Comparison of ENCODE assay signal across 15 cellular contexts in the genomic region with DNA sequence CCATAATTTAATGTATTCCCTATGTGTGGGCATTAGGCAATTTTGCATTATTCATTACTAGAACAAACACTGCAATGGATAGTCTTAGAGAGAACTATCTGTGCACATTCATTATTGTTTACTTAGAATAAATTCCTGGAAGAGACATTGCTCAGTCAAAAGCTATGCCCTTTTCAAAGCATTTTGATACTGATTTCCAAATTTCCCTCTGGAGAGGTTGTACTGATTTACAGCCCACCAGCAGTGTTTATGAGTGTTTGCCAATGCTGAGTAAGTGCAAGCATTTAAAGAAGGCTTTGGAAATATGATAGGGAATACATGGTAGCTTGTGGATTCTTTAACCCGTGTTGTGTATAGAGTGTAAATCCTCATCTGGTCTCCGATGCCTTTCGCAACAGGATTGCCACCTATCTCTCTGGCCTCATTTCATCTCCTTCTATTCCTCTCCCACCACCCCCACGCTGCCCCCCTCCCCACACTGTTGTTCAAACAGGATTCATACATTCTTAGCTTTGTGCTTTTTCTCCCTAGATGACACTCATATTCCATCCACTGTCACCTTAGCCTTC. TPM values are rescaled to one million over a fixed set of nuclear protein-coding genes. Genes with fewer than 3 reads are reported as not detected.
DNase-seq lines count a peak whose midpoint lies in the region; ATAC-seq and TF ChIP-seq lines count a peak whose summit lies in the region.
"Had no signal": no experiment of that assay in that cellular context is flagged by ENCODE, and none has a peak within 500 bp of the region (broad histone marks: within the 10 kb centered on the region; RNA-seq: fewer than 3 reads in every experiment).

No MANE protein-coding gene starts in this region.

- no peaks in the 10 kb centered on the region for H3K9me2 ChIP-seq in hepatocyte (replicated peaks; ENCODE audit: insufficient read depth)

- peaks cover 70% of the 10 kb centered on the region for H3K4me1 ChIP-seq in SJSA1 (replicated peaks)
- peaks cover 49% of the 10 kb centered on the region for H3K4me1 ChIP-seq in hepatocyte (ENCODE audit: insufficient read depth)
- peaks cover 7 to 58% (median 27%) of the 10 kb centered on the region in 4 donors for H3K4me1 ChIP-seq in transverse colon

- no peaks in the 10 kb centered on the region for H3K9me3 ChIP-seq in SJSA1 (replicated peaks)
- no peaks in the 10 kb centered on the region for H3K9me3 ChIP-seq in hepatocyte (ENCODE audit: low read depth)
- H3K9me3 ChIP-seq in transverse colon = no peaks in the 10 kb centered on the region

- H3K4me2 ChIP-seq in hepatocyte = peak overlapping the region; percentile 52

- H4K20me1 ChIP-seq in hepatocyte (ENCODE audit: insufficient read depth, poor library complexity, severe bottlenecking) = no peaks in the 10 kb centered on the region

- intact Hi-C loops in transverse colon (cut with DNase I; ENCODE audit: low total_unique reads) = no loop called here

- H3K27me3 ChIP-seq in SJSA1 (replicated peaks) (no peaks in the 10 kb centered on the region), hepatocyte (no peaks in the 10 kb centered on the region), transverse colon (no peaks in the 10 kb centered on the region)

- no peak overlapping the region for H2AFZ ChIP-seq in hepatocyte

- 25% methylated on average over 4 of the region's 4 CpGs for WGBS in hepatocyte (ENCODE audit: low lambda C conversion rate, missing lambda C conversion rate)
- 38 to 71% methylated on average over 2 to 4 of the region's 4 CpGs for WGBS in transverse colon (ENCODE audit: low coverage in 1 of 2), 2 donors

- H3K36me3 ChIP-seq in SJSA1 (no peaks in the 10 kb centered on the region), hepatocyte (replicated peaks; ENCODE audit: insufficient read depth, low read depth) (no peaks in the 10 kb centered on the region), transverse colon (no peaks in the 10 kb centered on the region)

- no peak for ATAC-seq in GM18907 (IDR thresholded peaks at IDR 0.05; ENCODE audit: unreplicated experiment)
- ATAC-seq: naive thymus-derived CD8-positive, alpha-beta T cell; stimulated activated memory B cell treated with anti-CD40 and anti-IgM and Interleukin-4, amounts not matched to agents 10 μg/mL and 1 μg/mL and 100 μg/mL, for 72 hours had no signal

- DNase-seq in DMS 273 (lab: John Stamatoyannopoulos, UW; ENCODE audit: unreplicated experiment) (peak; percentile 21), DMS 273 treated with DMSO at 0.1 percent for 48 hours (lab: John Stamatoyannopoulos, UW) (no peak), SJSA1 (ENCODE audit: low read depth in 1 of 2, low spot score in 2 of 2) (peak; percentile 66 to 84), hepatocyte (ENCODE audit: low spot score) (peak; percentile 40), transverse colon (no peak), DMS79 treated with DMSO at 0.1 percent for 48 hours (lab: John Stamatoyannopoulos, UW) (no peak), iPS-NIHi11 (ENCODE audit: low spot score) (no peak)
- DNase-seq: activated gamma-delta T cell; naive thymus-derived CD8-positive, alpha-beta T cell; NCI-H1694 treated with DMSO at 0.1 percent for 48 hours; Right ventricle myocardium superior; stimulated activated CD4-positive, alpha-beta T cell treated with anti-CD3 and anti-CD28 coated beads, Interleukin-15, amount 100 ng/mL, for 24 hours had no signal

- in situ Hi-C loops in transverse colon (cut with MboI; ENCODE audit: low pct_ligation_motif_present in 1 of 4, low pct_unique_long_range_greater_than_20kb in 1 of 4, low sequenced_read_pairs in 3 of 4) = no loop called here

- TF ChIP-seq POLR2A in transverse colon (IDR thresholded peaks at IDR 0.05) = no peak

- TF ChIP-seq EP300 in transverse colon (IDR thresholded peaks at IDR 0.05; ENCODE audit: low read depth) = no peak

- TF ChIP-seq CTCF in hepatocyte (IDR thresholded peaks at IDR 0.05; ENCODE audit: poor library complexity) (no peak), transverse colon (IDR thresholded peaks at IDR 0.05) (no peak)

- no peaks in the 10 kb centered on the region for H3K79me2 ChIP-seq in hepatocyte

- peak overlapping the region; percentile 77 for H3K27ac ChIP-seq in SJSA1
- peak overlapping the region; percentile 66 for H3K27ac ChIP-seq in hepatocyte
- H3K27ac ChIP-seq in transverse colon = peak overlapping the region; percentile 58 to 75 (median 61)
- H3K27ac ChIP-seq: 22Rv1 had no signal

- no peak overlapping the region for H3K4me3 ChIP-seq in SJSA1
- no peak overlapping the region for H3K4me3 ChIP-seq in hepatocyte
- no peak overlapping the region for H3K4me3 ChIP-seq in transverse colon

RNA-seq across cellular contexts. Expression of a gene that starts 33.4 kb away (rescaled TPM):
- total RNA-seq in SJSA1 (2014; rRNA removed; shearing (Covaris generic)) = 46.9 and 51.2 TPM in 2 replicates
- total RNA-seq in hepatocyte (29.5 and 34.7 TPM in 2 replicates), transverse colon (10 to 100 TPM in 3 of 4 donors, 1 to 10 TPM in 1; 4.8 to 18.9 (median 14.3) TPM)
- 19.4 and 26.9 TPM in 2 replicates for polyA plus RNA-seq in hepatocyte

RNA-seq across cellular contexts. Expression of a gene that starts 56.3 kb away (rescaled TPM):
- total RNA-seq in SJSA1 (2014; rRNA removed; shearing (Covaris generic)) = not detected in 2 replicates
- not detected in 2 replicates for total RNA-seq in hepatocyte
- polyA plus RNA-seq in hepatocyte = not detected in 2 replicates
- not detected for total RNA-seq in transverse colon
- total RNA-seq: naive thymus-derived CD8-positive, alpha-beta T cell; Right ventricle myocardium superior had no signal

Comparison
In these comparisons a context has a peak if more than half of its experiments do, and no peak if none do; other contexts are left out.
1. DNase-seq: peak in DMS 273 (single experiment), SJSA1 (2 of 2) and hepatocyte (single experiment); none in DMS 273 treated with DMSO at 0.1 percent for 48 hours (single experiment), transverse colon (single experiment), DMS79 treated with DMSO at 0.1 percent for 48 hours (single experiment) and iPS-NIHi11 (single experiment).
2. Peak in every context shown above with its lines, with median percentiles within 50 percentile points of each other: H3K27ac ChIP-seq.